15 cellular contexts compared by ENCODE assay signal in genomic region chr3:126997455-126998038, GRCh38.
"Had no signal": no experiment of that assay in that cellular context is flagged by ENCODE, and none has a peak within 500 bp of the region (broad histone marks: within the 10 kb centered on the region; RNA-seq: fewer than 3 reads in every experiment).

No MANE protein-coding gene starts in this region.

- ATAC-seq: activated naive CD8-positive, alpha-beta T cell treated with anti-CD3 and anti-CD28 coated beads, Interleukin-2, amount 50 U/mL, for 24 hours; gastrocnemius medialis; stimulated activated naive B cell treated with anti-CD40 and anti-IgM and Interleukin-4, amounts not matched to agents 10 μg/mL and 1 μg/mL and 100 μg/mL, for 72 hours had no signal

- DNase-seq: activated CD4-positive, alpha-beta memory T cell treated with anti-CD3 and anti-CD28 coated beads for 36 hours; activated CD4-positive, alpha-beta T cell treated with anti-CD3 and anti-CD28 coated beads for 1 hour; activated naive CD8-positive, alpha-beta T cell treated with anti-CD3 and anti-CD28 coated beads, Interleukin-2, amount 50 U/mL, for 24 hours; activated T-cell treated with anti-CD3 and anti-CD28 coated beads, Interleukin-2, amount 50 U/mL, for 48 hours; caudate nucleus; effector CD4-positive, alpha-beta T cell; gastrocnemius medialis; kidney; stimulated activated naive B cell treated with anti-CD40 and anti-IgM and Interleukin-4, amounts not matched to agents 10 μg/mL and 1 μg/mL and 100 μg/mL, for 72 hours; trophoblast cell had no signal

- H3K27me3 Mint-ChIP-seq: activated CD4-positive, alpha-beta memory T cell treated with anti-CD3 and anti-CD28 coated beads for 36 hours; activated naive CD8-positive, alpha-beta T cell treated with anti-CD3 and anti-CD28 coated beads, Interleukin-2, amount 50 U/mL, for 24 hours; stimulated activated naive B cell treated with anti-CD40 and anti-IgM and Interleukin-4, amounts not matched to agents 10 μg/mL and 1 μg/mL and 100 μg/mL, for 72 hours had no signal

- H3K9me3 Mint-ChIP-seq: activated CD4-positive, alpha-beta memory T cell treated with anti-CD3 and anti-CD28 coated beads for 36 hours; activated naive CD8-positive, alpha-beta T cell treated with anti-CD3 and anti-CD28 coated beads, Interleukin-2, amount 50 U/mL, for 24 hours; neural crest cell; stimulated activated naive B cell treated with anti-CD40 and anti-IgM and Interleukin-4, amounts not matched to agents 10 μg/mL and 1 μg/mL and 100 μg/mL, for 72 hours; T-helper 2 cell treated with Interferon-gamma antibody and Interleukin-4, amounts not matched to agents 5 μg/mL and 100 μg/mL, for 36 hours had no signal

- H3K4me1 Mint-ChIP-seq: activated naive CD8-positive, alpha-beta T cell treated with anti-CD3 and anti-CD28 coated beads, Interleukin-2, amount 50 U/mL, for 24 hours had no signal

- H3K36me3 ChIP-seq: gastrocnemius medialis had no signal

- H3K9me3 ChIP-seq: gastrocnemius medialis had no signal

- H3K27ac Mint-ChIP-seq: activated CD4-positive, alpha-beta memory T cell treated with anti-CD3 and anti-CD28 coated beads for 36 hours; activated naive CD8-positive, alpha-beta T cell treated with anti-CD3 and anti-CD28 coated beads, Interleukin-2, amount 50 U/mL, for 24 hours; T-helper 2 cell treated with Interferon-gamma antibody and Interleukin-4, amounts not matched to agents 5 μg/mL and 100 μg/mL, for 36 hours had no signal

- H3K4me3 ChIP-seq: coronary artery, gastrocnemius medialis, hepatocyte, smooth muscle cell had no signal

- H3K27me3 ChIP-seq: gastrocnemius medialis, hepatocyte had no signal

- H3K4me3 Mint-ChIP-seq: activated CD4-positive, alpha-beta memory T cell treated with anti-CD3 and anti-CD28 coated beads for 36 hours; activated naive CD8-positive, alpha-beta T cell treated with anti-CD3 and anti-CD28 coated beads, Interleukin-2, amount 50 U/mL, for 24 hours; neural crest cell; stimulated activated naive B cell treated with anti-CD40 and anti-IgM and Interleukin-4, amounts not matched to agents 10 μg/mL and 1 μg/mL and 100 μg/mL, for 72 hours; T-helper 2 cell treated with Interferon-gamma antibody and Interleukin-4, amounts not matched to agents 5 μg/mL and 100 μg/mL, for 36 hours had no signal

- H3K36me3 Mint-ChIP-seq: activated CD4-positive, alpha-beta memory T cell treated with anti-CD3 and anti-CD28 coated beads for 36 hours had no signal

- H3K27ac ChIP-seq: gastrocnemius medialis, hepatocyte had no signal
